Comparison of ENCODE assay signal across 33 cellular contexts in genomic region chr2:237637429-237638135, GRCh38. TPM values are rescaled to one million over a fixed set of nuclear protein-coding genes. Genes with fewer than 3 reads are reported as not detected.
"Had no signal": no experiment of that assay in that cellular context is flagged by ENCODE, and none has a peak within 500 bp of the region (broad histone marks: within the 10 kb centered on the region; RNA-seq: fewer than 3 reads in every experiment).

No MANE protein-coding gene starts in this region.

- H3K27me3 ChIP-seq: ascending aorta, breast epithelium, colonic mucosa, esophagus squamous epithelium, heart left ventricle had no signal

- H3K27ac ChIP-seq: ascending aorta, breast epithelium, colonic mucosa, epithelial cell of prostate, esophagus squamous epithelium, WERI-Rb-1 had no signal

- ATAC-seq: activated CD4-positive, CD25-positive, alpha-beta regulatory T cell treated with anti-CD3 and anti-CD28 coated beads, Interleukin-2, amount 50 U/mL, for 24 hours; activated CD8-positive, alpha-beta T cell treated with anti-CD3 and anti-CD28 coated beads for 36 hours; activated naive CD4-positive, alpha-beta T cell treated with anti-CD3 and anti-CD28 coated beads, Interleukin-2, amount 50 U/mL, for 72 hours; T-helper 17 cell had no signal

- H3K4me3 Mint-ChIP-seq: activated B cell treated with CpG ODN at 0.5 μM for 24 hours; activated CD8-positive, alpha-beta T cell treated with anti-CD3 and anti-CD28 coated beads for 36 hours; activated naive CD4-positive, alpha-beta T cell treated with anti-CD3 and anti-CD28 coated beads, Interleukin-2, amount 10 ng/mL, durations not matched to agents 7 days and 5 days; activated naive CD8-positive, alpha-beta T cell treated with anti-CD3 and anti-CD28 coated beads, Interleukin-2, amount 10 ng/mL, durations not matched to agents 7 days and 5 days; activated T-helper 1 cell treated with anti-CD3 and anti-CD28 coated beads, Interleukin-12 subunit alpha, Interleukin-12 subunit beta, Interleukin-2, Interleukin-4 antibody, amounts not matched to agents 30 ng/mL and 10 ng/mL and 1 ng/mL, durations not matched to agents 14 hours and 24 hours and 36 hours; brain; T-helper 17 cell; T-helper 2 cell treated with Interferon-gamma antibody and Interleukin-4, amounts not matched to agents 5 μg/mL and 100 μg/mL, for 36 hours had no signal

- H3K36me3 Mint-ChIP-seq: activated naive CD4-positive, alpha-beta T cell treated with anti-CD3 and anti-CD28 coated beads, Interleukin-2, amount 10 ng/mL, durations not matched to agents 7 days and 5 days; activated naive CD4-positive, alpha-beta T cell treated with anti-CD3 and anti-CD28 coated beads, Interleukin-2, amount 50 U/mL, for 72 hours had no signal

- H3K4me1 ChIP-seq: breast epithelium, colonic mucosa had no signal

- H3K27me3 Mint-ChIP-seq: activated CD8-positive, alpha-beta T cell treated with anti-CD3 and anti-CD28 coated beads for 36 hours; brain had no signal

- H3K4me3 ChIP-seq: ascending aorta, breast epithelium, cardiac muscle cell, colonic mucosa, esophagus squamous epithelium, heart left ventricle had no signal

- H3K9me3 ChIP-seq: ascending aorta, colonic mucosa had no signal

- DNase-seq: activated B cell treated with CpG ODN at 0.5 μM for 24 hours; activated CD4-positive, alpha-beta T cell treated with anti-CD3 and anti-CD28 coated beads for 48 hours; activated CD4-positive, alpha-beta T cell treated with anti-CD3 and anti-CD28 coated beads, Interleukin-2, amount 50 U/mL, for 1 hour; activated CD4-positive, alpha-beta T cell treated with anti-CD3 and anti-CD28 coated beads, Interleukin-2, amount 50 U/mL, for 48 hours; activated CD8-positive, alpha-beta memory T cell treated with anti-CD3 and anti-CD28 coated beads for 24 hours; activated CD8-positive, alpha-beta T cell treated with anti-CD3 and anti-CD28 coated beads for 36 hours; activated gamma-delta T cell; activated naive CD4-positive, alpha-beta T cell; activated naive CD4-positive, alpha-beta T cell treated with anti-CD3 and anti-CD28 coated beads, Interleukin-2, amount 10 ng/mL, durations not matched to agents 7 days and 5 days; activated naive CD8-positive, alpha-beta T cell treated with anti-CD3 and anti-CD28 coated beads, Interleukin-2, amount 10 ng/mL, durations not matched to agents 7 days and 5 days; activated T-cell treated with anti-CD3 and anti-CD28 coated beads, Interleukin-2, amount 50 U/mL, for 48 hours; central memory CD4-positive, alpha-beta T cell; cerebellar nuclear complex; colonic mucosa; effector CD8-positive, alpha-beta T cell; esophagus squamous epithelium; foreskin melanocyte; glutamatergic neuron; T-helper 1 cell; T-helper 17 cell; T1000; WERI-Rb-1 had no signal

- H3K27ac Mint-ChIP-seq: activated B cell treated with CpG ODN at 0.5 μM for 24 hours; activated CD8-positive, alpha-beta T cell treated with anti-CD3 and anti-CD28 coated beads for 36 hours; activated naive CD4-positive, alpha-beta T cell treated with anti-CD3 and anti-CD28 coated beads, Interleukin-2, amount 10 ng/mL, durations not matched to agents 7 days and 5 days; activated naive CD4-positive, alpha-beta T cell treated with anti-CD3 and anti-CD28 coated beads, Interleukin-2, amount 50 U/mL, for 72 hours; activated naive CD8-positive, alpha-beta T cell treated with anti-CD3 and anti-CD28 coated beads, Interleukin-2, amount 10 ng/mL, durations not matched to agents 7 days and 5 days; activated T-helper 1 cell treated with anti-CD3 and anti-CD28 coated beads, Interleukin-12 subunit alpha, Interleukin-12 subunit beta, Interleukin-2, Interleukin-4 antibody, amounts not matched to agents 30 ng/mL and 10 ng/mL and 1 ng/mL, durations not matched to agents 14 hours and 24 hours and 36 hours; activated T-helper 2 cell treated with anti-CD3 and anti-CD28 coated beads, Interferon-gamma antibody, Interleukin-2, Interleukin-4, amounts not matched to agents 10 μg/mL and 5 μg/mL and 100 μg/mL, durations not matched to agents 14 hours and 24 hours and 36 hours; brain; T-helper 17 cell; T-helper 2 cell treated with Interferon-gamma antibody and Interleukin-4, amounts not matched to agents 5 μg/mL and 100 μg/mL, for 36 hours had no signal

- H3K9me3 Mint-ChIP-seq: activated naive CD4-positive, alpha-beta T cell treated with anti-CD3 and anti-CD28 coated beads, Interleukin-2, amount 50 U/mL, for 72 hours had no signal

- H3K36me3 ChIP-seq: breast epithelium, cardiac muscle cell, colonic mucosa, esophagus squamous epithelium, WERI-Rb-1 had no signal

RNA-seq across cellular contexts. Expression of gene RAB17, which starts 47.0 kb away (rescaled TPM):
- total RNA-seq: activated B cell treated with CpG ODN at 0.5 μM for 24 hours; activated naive CD8-positive, alpha-beta T cell treated with anti-CD3 and anti-CD28 coated beads, Interleukin-2, amount 10 ng/mL, durations not matched to agents 7 days and 5 days; activated T-helper 1 cell treated with anti-CD3 and anti-CD28 coated beads, Interleukin-12 subunit alpha, Interleukin-12 subunit beta, Interleukin-2, Interleukin-4 antibody, amounts not matched to agents 30 ng/mL and 10 ng/mL and 1 ng/mL, durations not matched to agents 14 hours and 24 hours and 36 hours; T-helper 17 cell had no signal
